In genomic region chr2:182252534-182252933, GRCh38 we compare ENCODE assay signal across 7 cellular contexts.
"Had no signal": no experiment of that assay in that cellular context is flagged by ENCODE, and none has a peak within 500 bp of the region (broad histone marks: within the 10 kb centered on the region; RNA-seq: fewer than 3 reads in every experiment).

No MANE protein-coding gene starts in this region.

- FAIRE-seq: H1, HTR-8/SVneo, K562 had no signal

- H3K4me1 Mint-ChIP-seq: H9 had no signal

- H3K27ac ChIP-seq: GM23248 had no signal

- H3K27ac Mint-ChIP-seq: H9 had no signal

- H3K4me3 ChIP-seq: GM23248, K562 had no signal

- H3K4me3 Mint-ChIP-seq: H9 had no signal

- H3K9ac ChIP-seq: GM23248 had no signal

- H2AFZ ChIP-seq: GM23248 had no signal

- ATAC-seq: K562 had no signal

- DNase-seq: GM23248, H9, HCEC 1CT, IMR-90 had no signal

- H3K9me3 Mint-ChIP-seq: H9 had no signal
